ENCODE assay signal across 8 cellular contexts in the genomic region with DNA sequence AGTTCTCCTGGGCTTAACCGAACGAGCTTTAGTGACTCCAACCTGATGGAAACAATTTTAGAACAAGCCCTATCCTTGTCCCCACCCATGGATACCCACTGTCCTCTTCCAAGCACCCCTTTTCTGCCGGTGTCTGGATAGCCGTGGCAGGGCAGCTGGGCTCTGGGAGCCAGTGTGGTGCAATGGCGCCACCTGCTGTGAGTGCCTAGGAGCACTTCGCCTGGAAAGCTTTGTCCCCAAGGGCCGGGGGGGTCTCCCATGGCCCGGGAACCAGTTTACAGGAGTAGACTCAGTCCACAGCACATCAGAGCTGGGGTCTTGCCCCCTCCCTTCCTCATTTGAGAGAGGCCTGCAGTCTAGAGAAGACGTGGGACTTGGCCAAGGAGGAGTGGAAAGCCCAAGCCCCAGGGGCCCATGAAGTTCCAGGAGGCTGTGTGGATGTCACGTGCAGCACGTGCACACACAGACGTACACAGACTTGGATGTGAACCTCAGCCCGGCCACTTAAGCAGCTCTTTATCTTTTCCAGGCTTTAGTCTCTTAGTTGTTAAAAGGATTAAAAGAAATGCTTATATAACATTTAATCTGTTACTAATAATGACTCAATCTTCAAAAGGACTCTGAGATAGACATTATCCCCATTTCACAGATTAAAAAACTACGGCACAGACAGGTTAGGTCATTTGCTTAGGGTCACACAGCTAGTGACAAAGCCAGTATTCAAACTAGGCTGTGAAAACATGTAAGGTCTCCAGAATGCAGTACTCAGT. TPM values are rescaled to one million over a fixed set of nuclear protein-coding genes. Genes with fewer than 3 reads are reported as not detected.
DNase-seq lines count a peak whose midpoint lies in the region; ATAC-seq and TF ChIP-seq lines count a peak whose summit lies in the region.

No MANE protein-coding gene starts in this region.

- H2AFZ ChIP-seq in H9 (ENCODE audit: low read length): no peak overlapping the region

- in situ Hi-C loops in Panc1 (cut with HindIII; ENCODE audit: low pct_unique_long_range_greater_than_20kb, low sequenced_read_pairs): no loop called here

- H3K4me1 ChIP-seq in BE2C (peaks cover 27% of the 10 kb centered on the region), H9 (ENCODE audit: insufficient read depth, low read length) (no peaks in the 10 kb centered on the region; the same call in 1 of the 2 replicates), Panc1 (ENCODE audit: control insufficient read depth, insufficient read depth, low read length) (no peaks in the 10 kb centered on the region; the same call in 1 of the 2 replicates), heart left ventricle (peaks cover 0 to 22% (median 9%) of the 10 kb centered on the region in 12 donors), prostate gland (replicated peaks) (no peaks in the 10 kb centered on the region)

- peaks cover 30 to 45% of the 10 kb centered on the region in 2 experiments for H3K4me1 Mint-ChIP-seq in H9
- H3K4me1 Mint-ChIP-seq in activated naive CD8-positive, alpha-beta T cell treated with anti-CD3 and anti-CD28 coated beads, Interleukin-2, amount 50 U/mL, for 24 hours: peaks cover 17% of the 10 kb centered on the region

- no peaks in the 10 kb centered on the region for H3K36me3 ChIP-seq in BE2C
- no peaks in the 10 kb centered on the region for H3K36me3 ChIP-seq in Panc1 (ENCODE audit: control insufficient read depth, insufficient read depth, low read length)
- peaks cover 0 to 37% (median 25%) of the 10 kb centered on the region in 9 donors for H3K36me3 ChIP-seq in heart left ventricle
- no peaks in the 10 kb centered on the region for H3K36me3 ChIP-seq in prostate gland

- POLR2A ChIA-PET in Panc1 (lab: Charles Lee): interaction anchor here (1.2 kb wide), 1 partner anchor 15 kb away, joined by 3 read pairs; no protein-coding TSS in a partner anchor

- H3K23me2 ChIP-seq in H9 (ENCODE audit: insufficient read length, low read depth, low read length, poor library complexity, severe bottlenecking): no peaks in the 10 kb centered on the region

- H3K4me3 ChIP-seq in BE2C (ENCODE audit: low read depth, low read length): peak overlapping the region; percentile 23
- H3K4me3 ChIP-seq in Panc1 (ENCODE audit: low read depth in 2 of 2, low read length in 2 of 2): no peak overlapping the region
- H3K4me3 ChIP-seq in heart left ventricle: peak overlapping the region in 4 of 12 donors; percentile 14 to 34 (median 20)
- H3K4me3 ChIP-seq in prostate gland: no peak overlapping the region

- WGBS in H9 (ENCODE audit: extremely low coverage, insufficient read length, low lambda C conversion rate): no CpG with 5 or more reads among the region's 14 CpGs
- WGBS in heart left ventricle, 4 donors: 39 to 53% (median 44%) methylated on average over 12 to 14 of the region's 14 CpGs
- WGBS in prostate gland: 30% methylated on average over 14 of the region's 14 CpGs

- CTCF ChIA-PET in Panc1 (lab: Charles Lee): interaction anchor here (0.6 to 1.3 kb wide), 6 partner anchors 12 to 221 kb away, joined by 3 to 7 read pairs (median 4); no protein-coding TSS in a partner anchor

- no peak overlapping the region for H3K23ac ChIP-seq in H9 (ENCODE audit: insufficient read length, low read depth, low read length)

- DNase-seq in BE2C (peak; percentile 83), H9 (peak; percentile 80), Panc1 (ENCODE audit: low read depth, low spot score) (no peak), heart left ventricle (peak; percentile 41 to 81 (median 55)), prostate gland (ENCODE audit: low spot score) (peak; percentile 57), MV-4-11 (lab: John Stamatoyannopoulos, UW) (no peak)
- peak; percentile 62 for DNase-seq in activated naive CD8-positive, alpha-beta T cell treated with anti-CD3 and anti-CD28 coated beads, Interleukin-2, amount 50 U/mL, for 24 hours

- no peak overlapping the region for H2BK15ac ChIP-seq in H9 (ENCODE audit: low read depth, low read length)

- H3K9me3 ChIP-seq in BE2C (no peaks in the 10 kb centered on the region), H9 (ENCODE audit: control insufficient read depth, low read depth, low read length) (no peaks in the 10 kb centered on the region), Panc1 (ENCODE audit: control insufficient read depth, insufficient read depth, low read depth, low read length) (no peaks in the 10 kb centered on the region), heart left ventricle (no peaks in the 10 kb centered on the region), prostate gland (no peaks in the 10 kb centered on the region)

- H3K27me3 Mint-ChIP-seq in H9 (ENCODE audit: low read depth): peaks cover 22% of the 10 kb centered on the region
- no peaks in the 10 kb centered on the region for H3K27me3 Mint-ChIP-seq in activated naive CD8-positive, alpha-beta T cell treated with anti-CD3 and anti-CD28 coated beads, Interleukin-2, amount 50 U/mL, for 24 hours

- no TSS peak for BruUV-seq in Panc1 (replicated peaks; lab: Mats Ljungman, UMichigan)

- H3K56ac ChIP-seq in H9 (ENCODE audit: insufficient read length, low read depth, low read length): no peak overlapping the region

- H2BK120ac ChIP-seq in H9 (ENCODE audit: low read depth, low read length, poor library complexity, severe bottlenecking): no peak overlapping the region

- H3K79me2 ChIP-seq in H9 (ENCODE audit: insufficient read depth, low read length): no peaks in the 10 kb centered on the region

- H4K8ac ChIP-seq in H9 (replicated peaks; ENCODE audit: insufficient read length, low read depth, low read length): no peak overlapping the region

- H2BK12ac ChIP-seq in H9 (ENCODE audit: insufficient read length, low read depth, low read length): no peak overlapping the region

- H3K14ac ChIP-seq in H9 (ENCODE audit: insufficient read depth, low read length): no peak overlapping the region

- H4K5ac ChIP-seq in H9 (ENCODE audit: insufficient read length, low read depth, low read length): no peak overlapping the region

- H3K27me3 ChIP-seq in BE2C (no peaks in the 10 kb centered on the region), H9 (ENCODE audit: insufficient read depth, low read length) (no peaks in the 10 kb centered on the region; the same call in 1 of the 2 replicates), Panc1 (ENCODE audit: control insufficient read depth, insufficient read depth, low read length) (no peaks in the 10 kb centered on the region), heart left ventricle (no peaks in the 10 kb centered on the region), prostate gland (replicated peaks; ENCODE audit: insufficient read depth) (no peaks in the 10 kb centered on the region)

- H4K91ac ChIP-seq in H9 (ENCODE audit: insufficient read length, low read depth, low read length): no peak overlapping the region

- H3K27ac Mint-ChIP-seq in H9: no peak overlapping the region; a peak in 1 of 7 replicates
- no peak overlapping the region for H3K27ac Mint-ChIP-seq in activated naive CD8-positive, alpha-beta T cell treated with anti-CD3 and anti-CD28 coated beads, Interleukin-2, amount 50 U/mL, for 24 hours

- no peak overlapping the region for H3K4ac ChIP-seq in H9 (ENCODE audit: low read depth, low read length)

- TF ChIP-seq POLR2A in heart left ventricle (IDR thresholded peaks at IDR 0.05) (no peak), prostate gland (IDR thresholded peaks at IDR 0.05) (no peak)

- no peak overlapping the region for H2BK5ac ChIP-seq in H9 (ENCODE audit: insufficient read length, low read length)

- H3K4me2 ChIP-seq in H9 (ENCODE audit: insufficient read depth, insufficient read length, low read length): no peak overlapping the region

- H4K20me1 ChIP-seq in H9 (ENCODE audit: control insufficient read depth, insufficient read depth, insufficient read length): no peaks in the 10 kb centered on the region

- peak overlapping the region in 1 of 2 experiments; percentile 60; a peak in 3 of 5 replicates for H3K4me3 Mint-ChIP-seq in H9
- no peak overlapping the region for H3K4me3 Mint-ChIP-seq in activated naive CD8-positive, alpha-beta T cell treated with anti-CD3 and anti-CD28 coated beads, Interleukin-2, amount 50 U/mL, for 24 hours

- H3K36me3 Mint-ChIP-seq in H9 (ENCODE audit: insufficient read depth in 1 of 3, low read depth in 3 of 3): peaks cover 6 to 33% (median 32%) of the 10 kb centered on the region in 3 experiments
- peaks cover 9% of the 10 kb centered on the region for H3K36me3 Mint-ChIP-seq in activated naive CD8-positive, alpha-beta T cell treated with anti-CD3 and anti-CD28 coated beads, Interleukin-2, amount 50 U/mL, for 24 hours (ENCODE audit: low read depth)

- intact Hi-C loops in Panc1 (cut with micrococcal nuclease; ENCODE audit: unreplicated experiment) (loop anchor here (1.0 kb wide), 1 partner anchor 217 kb away; no protein-coding TSS in a partner anchor), heart left ventricle (cut with DNase I) (loop anchor here (1.0 to 10.0 kb wide), 6 partner anchors 42 to 324 kb away; partner anchors contain the start of gene SLC12A5 (in 3 of the 10)), prostate gland (cut with DNase I) (loop anchor here (5.0 kb wide), 1 partner anchor 217 kb away; no protein-coding TSS in a partner anchor)

- no peak overlapping the region for H3K9ac ChIP-seq in H9 (ENCODE audit: extremely low read depth, insufficient read length, low read length)

- H3K18ac ChIP-seq in H9 (ENCODE audit: insufficient read length, low read depth, low read length): no peak overlapping the region

- H3K27ac ChIP-seq in H9 (ENCODE audit: insufficient read length, low read depth, low read length): no peak overlapping the region
- H3K27ac ChIP-seq in Panc1 (ENCODE audit: low read length): no peak overlapping the region
- H3K27ac ChIP-seq in heart left ventricle: peak overlapping the region in 1 of 12 donors; percentile 0
- no peak overlapping the region for H3K27ac ChIP-seq in prostate gland

- ATAC-seq in Panc1: peak; percentile 69
- ATAC-seq in activated naive CD8-positive, alpha-beta T cell treated with anti-CD3 and anti-CD28 coated beads, Interleukin-2, amount 50 U/mL, for 24 hours: no peak
- peak; percentile 47 to 80 (median 71) for ATAC-seq in heart left ventricle
- ATAC-seq in HG03196 (IDR thresholded peaks at IDR 0.05; ENCODE audit: unreplicated experiment): no peak

- H3K79me1 ChIP-seq in H9 (ENCODE audit: insufficient read depth, low read depth, low read length, poor library complexity, severe bottlenecking): no peaks in the 10 kb centered on the region

- TF ChIP-seq CTCF in BE2C (IDR thresholded peaks at IDR 0.05; ENCODE audit: low read depth, low read length): peak; percentile 98
- peak; percentile 78 for TF ChIP-seq CTCF in H9 (conservative IDR thresholded peaks at IDR 0.05)
- TF ChIP-seq CTCF in Panc1 (IDR thresholded peaks at IDR 0.05): peak; percentile 88
- peak; percentile 65 to 83 (median 77) for TF ChIP-seq CTCF in heart left ventricle (IDR thresholded peaks at IDR 0.05)
- TF ChIP-seq CTCF in prostate gland (IDR thresholded peaks at IDR 0.05): peak; percentile 74 to 86 (median 80)

- H3T11ph ChIP-seq in H9 (ENCODE audit: low read length): no peak overlapping the region

- H2AK5ac ChIP-seq in H9 (ENCODE audit: insufficient read length, low read length): no peak overlapping the region

- H3K9me3 Mint-ChIP-seq in H9: no peaks in the 10 kb centered on the region
- no peaks in the 10 kb centered on the region for H3K9me3 Mint-ChIP-seq in activated naive CD8-positive, alpha-beta T cell treated with anti-CD3 and anti-CD28 coated beads, Interleukin-2, amount 50 U/mL, for 24 hours

- H2BK20ac ChIP-seq in H9 (ENCODE audit: low read depth, low read length, poor library complexity, severe bottlenecking): no peak overlapping the region

RNA-seq across cellular contexts. Expression of gene CDH22, which starts 40.9 kb away (rescaled TPM):
- polyA plus RNA-seq in BE2C (2012; ENCODE audit: insufficient read depth, insufficient read length, low read depth): 0.54 TPM
- total RNA-seq in H9 (2021) (0.20 TPM in 1 of 2 replicates, not detected in the other), Panc1 (2021; ENCODE audit: unreplicated experiment) (not detected), heart left ventricle (under 1 TPM; 0.13 to 0.90 (median 0.50) TPM), prostate gland (1 to 10 TPM; 1.9 to 3.3 TPM)
- not detected for polyA plus RNA-seq in Panc1 (2012; ENCODE audit: insufficient read length)
- polyA plus RNA-seq in heart left ventricle: under 1 TPM; 0.03 to 0.42 TPM

RNA-seq across cellular contexts. Expression of gene ELMO2, which starts 57.3 kb away (rescaled TPM):
- polyA plus RNA-seq in BE2C (2012; ENCODE audit: insufficient read depth, insufficient read length, low read depth): 29.6 TPM
- total RNA-seq in H9 (2021) (32.5 and 34.1 TPM in 2 replicates), Panc1 (2021; ENCODE audit: unreplicated experiment) (40.4 TPM), heart left ventricle (10 to 100 TPM; 22.7 to 57.5 (median 34.5) TPM), prostate gland (100 to 1,000 TPM in 1 of 2 donors, 10 to 100 TPM in 1; 47.7 to 117 TPM)
- polyA plus RNA-seq in Panc1 (2012; ENCODE audit: insufficient read length): 29.1 TPM
- 10 to 100 TPM; 14.6 to 29.0 TPM for polyA plus RNA-seq in heart left ventricle

Comparison
In these comparisons a context has a peak if more than half of its experiments do, and no peak if none do; other contexts are left out.
1. DNase-seq: peak in BE2C (single experiment), H9 (single experiment), activated naive CD8-positive, alpha-beta T cell treated with anti-CD3 and anti-CD28 coated beads, Interleukin-2, amount 50 U/mL, for 24 hours (single experiment), heart left ventricle (5 of 5) and prostate gland (single experiment); none in Panc1 (single experiment) and MV-4-11 (single experiment).
2. ATAC-seq: peak in Panc1 (single experiment) and heart left ventricle (4 of 4); none in activated naive CD8-positive, alpha-beta T cell treated with anti-CD3 and anti-CD28 coated beads, Interleukin-2, amount 50 U/mL, for 24 hours (single experiment) and HG03196 (single experiment).
3. Peak in every context shown above with its lines, with median percentiles within 50 percentile points of each other: CTCF ChIP-seq.